ENCODE assay signal across 17 cellular contexts in the genomic region with DNA sequence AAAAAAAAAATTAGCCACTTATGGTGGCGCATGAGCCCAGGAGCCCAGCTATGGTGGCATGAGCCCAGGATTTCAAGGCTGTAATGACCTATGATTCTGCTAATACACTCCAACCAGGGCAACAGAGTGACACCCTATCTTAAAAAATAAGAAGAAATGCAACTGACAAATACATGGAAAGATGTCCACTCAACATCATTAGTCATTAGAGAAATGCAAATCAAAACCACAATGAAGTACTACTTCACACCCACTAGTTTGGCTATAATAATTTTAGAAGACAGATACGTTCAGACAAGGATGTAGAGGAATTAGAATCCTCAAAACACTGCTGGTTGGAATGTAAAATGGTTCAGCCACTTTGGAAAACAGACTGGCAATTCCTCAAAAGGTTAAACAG. TPM values are rescaled to one million over a fixed set of nuclear protein-coding genes. Genes with fewer than 3 reads are reported as not detected.
DNase-seq lines count a peak whose midpoint lies in the region; ATAC-seq, FAIRE-seq and TF ChIP-seq lines count a peak whose summit lies in the region.
"Had no signal": no experiment of that assay in that cellular context is flagged by ENCODE, and none has a peak within 500 bp of the region (broad histone marks: within the 10 kb centered on the region; RNA-seq: fewer than 3 reads in every experiment).

No MANE protein-coding gene starts in this region.

- RAD21 ChIA-PET in GM12878 (lab: Charles Lee; ENCODE audit: unreplicated experiment): no interaction called here

- 48% methylated on average over 2 of the region's 2 CpGs for WGBS in GM12878 (ENCODE audit: insufficient coverage, insufficient replicate concordance, low lambda C conversion rate, missing lambda C conversion rate)

- no peak overlapping the region for H3K4me3 Mint-ChIP-seq in stimulated activated naive CD8-positive, alpha-beta T cell treated with anti-CD3 and anti-CD28 coated beads, Interleukin-15, Interleukin-2, amounts not matched to agents 100 ng/mL and 50 ng/mL, for 24 hours
- H3K4me3 Mint-ChIP-seq: CD4-positive, alpha-beta memory T cell; HFFc6 had no signal

- H3K79me2 ChIP-seq in Karpas-422 (ENCODE audit: low read length) (peaks cover 82% of the 10 kb centered on the region), GM12878 (ENCODE audit: control insufficient read depth, insufficient read depth, low read length) (no peaks in the 10 kb centered on the region)

- BruUV-seq in GM12878 (replicated peaks; lab: Mats Ljungman, UMichigan): no TSS peak

- in situ Hi-C loops in GM12878 (cut with MboI): no loop called here

- H3K4me3 ChIP-seq in Karpas-422 (ENCODE audit: low read length) (0 out of 2 replicates have a peak overlapping the region, but pooled peaks have one; percentile 10), GM12878 (no peak overlapping the region)
- H3K4me3 ChIP-seq: A549 had no signal

- H4K20me1 ChIP-seq in Karpas-422 (ENCODE audit: insufficient read depth, low read depth, low read length): no peaks in the 10 kb centered on the region
- no peaks in the 10 kb centered on the region for H4K20me1 ChIP-seq in GM12878 (ENCODE audit: control insufficient read depth, insufficient read depth)

- no peak for TF ChIP-seq POLR2A in GM12878 (IDR thresholded peaks at IDR 0.05; ENCODE audit: low read depth, low read length)
- TF ChIP-seq POLR2A in erythroblast (IDR thresholded peaks at IDR 0.05; ENCODE audit: low read length): no peak

- DNase-seq in stimulated activated naive CD8-positive, alpha-beta T cell treated with anti-CD3 and anti-CD28 coated beads, Interleukin-15, Interleukin-2, amounts not matched to agents 100 U/mL and 50 U/mL, for 24 hours: no peak
- peak; percentile 61 for DNase-seq in Karpas-422
- DNase-seq in GM12878 (ENCODE audit: low read depth, low spot score): no peak
- DNase-seq in activated CD4-positive, alpha-beta T cell treated with anti-CD3 and anti-CD28 coated beads, Interleukin-2, amount 50 U/mL, for 4 hours: no peak
- no peak for DNase-seq in erythroblast (lab: John Stamatoyannopoulos, UW)
- DNase-seq in Right ventricle myocardium superior: no peak
- DNase-seq: BE2C; CD4-positive, alpha-beta memory T cell; DMS79; EL; HCEC 1CT; HFFc6 had no signal

- intact Hi-C loops in GM12878 (cut with micrococcal nuclease; ENCODE audit: unreplicated experiment) (no loop called here), Right ventricle myocardium superior (cut with DNase I) (no loop called here)

- no peak for ATAC-seq in stimulated activated naive CD8-positive, alpha-beta T cell treated with anti-CD3 and anti-CD28 coated beads, Interleukin-15, Interleukin-2, amounts not matched to agents 100 U/mL and 50 U/mL, for 24 hours
- ATAC-seq in GM12878 (peak; percentile 64), Right ventricle myocardium superior (ENCODE audit: poor library complexity) (no peak)
- ATAC-seq: A549 had no signal

- peaks cover 15% of the 10 kb centered on the region for H3K4me1 Mint-ChIP-seq in stimulated activated naive CD8-positive, alpha-beta T cell treated with anti-CD3 and anti-CD28 coated beads, Interleukin-15, Interleukin-2, amounts not matched to agents 100 ng/mL and 50 ng/mL, for 24 hours (ENCODE audit: low read depth)

- CTCF ChIA-PET in GM12878 (lab: Yijun Ruan, JAX): no interaction called here

- no peaks in the 10 kb centered on the region for H3K9me3 Mint-ChIP-seq in stimulated activated naive CD8-positive, alpha-beta T cell treated with anti-CD3 and anti-CD28 coated beads, Interleukin-15, Interleukin-2, amounts not matched to agents 100 ng/mL and 50 ng/mL, for 24 hours
- H3K9me3 Mint-ChIP-seq: CD4-positive, alpha-beta memory T cell; HFFc6 had no signal

- TF ChIP-seq RAD21 in GM12878 (IDR thresholded peaks at IDR 0.05; ENCODE audit: insufficient read depth, low read depth, low read length): no peak

- SMC1A ChIA-PET in GM12878 (lab: Charles Lee; ENCODE audit: uncharacterized antibody, unreplicated experiment): interaction anchor here (0.5 to 0.9 kb wide), 3 partner anchors 11 to 43 kb away, joined by 3 read pairs; partner anchors contain the start of gene PRKAR2A

- H3K27ac ChIP-seq in Karpas-422 (ENCODE audit: low read length): peak overlapping the region; percentile 34; the same call in 1 of the 2 replicates
- H3K27ac ChIP-seq in GM12878 (ENCODE audit: control insufficient read depth, insufficient read depth): no peak overlapping the region
- H3K27ac ChIP-seq: A549, C4-2B, HL-60 had no signal

- no peaks in the 10 kb centered on the region for H3K27me3 ChIP-seq in Karpas-422 (ENCODE audit: low read length)
- no peaks in the 10 kb centered on the region for H3K27me3 ChIP-seq in GM12878 (replicated peaks in 1 of 2; ENCODE audit: control insufficient read depth in 2 of 2, insufficient read depth in 2 of 2, low read length in 1 of 2)
- H3K27me3 ChIP-seq: BE2C had no signal

- H3K9me3 ChIP-seq in Karpas-422 (ENCODE audit: low read length): no peaks in the 10 kb centered on the region
- no peaks in the 10 kb centered on the region; the same call in 2 of the 3 replicates for H3K9me3 ChIP-seq in GM12878 (replicated peaks; ENCODE audit: control insufficient read depth, insufficient read depth, low read length)
- H3K9me3 ChIP-seq: A549, BE2C had no signal

- H3K4me1 ChIP-seq in Karpas-422 (ENCODE audit: low read length) (peaks cover 18% of the 10 kb centered on the region), GM12878 (ENCODE audit: control insufficient read depth, insufficient read depth, low read length) (no peaks in the 10 kb centered on the region)
- H3K4me1 ChIP-seq: A549, BE2C had no signal

- peak overlapping the region; percentile 52 for H3K27ac Mint-ChIP-seq in stimulated activated naive CD8-positive, alpha-beta T cell treated with anti-CD3 and anti-CD28 coated beads, Interleukin-15, Interleukin-2, amounts not matched to agents 100 ng/mL and 50 ng/mL, for 24 hours
- H3K27ac Mint-ChIP-seq: HFFc6 had no signal

- peaks cover 20% of the 10 kb centered on the region for H3K36me3 Mint-ChIP-seq in stimulated activated naive CD8-positive, alpha-beta T cell treated with anti-CD3 and anti-CD28 coated beads, Interleukin-15, Interleukin-2, amounts not matched to agents 100 ng/mL and 50 ng/mL, for 24 hours (ENCODE audit: low read depth)

- no peak overlapping the region; the same call in 1 of the 2 replicates for H3K9ac ChIP-seq in Karpas-422 (ENCODE audit: low read length)
- no peak overlapping the region for H3K9ac ChIP-seq in GM12878 (ENCODE audit: control insufficient read depth, insufficient read depth, low read length)

- TF ChIP-seq CTCF in GM12878 (IDR thresholded peaks at IDR 0.05 in 2 of 3, conservative IDR thresholded peaks at IDR 0.05 in 1 of 3; ENCODE audit: control insufficient read depth in 2 of 3, extremely low read depth in 1 of 3, insufficient read depth in 1 of 3, low read depth in 3 of 3, low read length in 3 of 3): no peak

- H2AFZ ChIP-seq in Karpas-422 (ENCODE audit: low read length): no peak overlapping the region
- H2AFZ ChIP-seq in GM12878 (ENCODE audit: control insufficient read depth, low read depth, low read length): no peak overlapping the region

- H3K9me2 ChIP-seq in Karpas-422 (replicated peaks; ENCODE audit: insufficient read depth, low read length): no peaks in the 10 kb centered on the region

- H3K36me3 ChIP-seq in Karpas-422 (ENCODE audit: insufficient read depth, low read length) (no peaks in the 10 kb centered on the region), GM12878 (ENCODE audit: control insufficient read depth in 2 of 2, insufficient read depth in 2 of 2, low read length in 1 of 2) (no peaks in the 10 kb centered on the region)
- H3K36me3 ChIP-seq: BE2C had no signal

- no peaks in the 10 kb centered on the region for H3K27me3 Mint-ChIP-seq in stimulated activated naive CD8-positive, alpha-beta T cell treated with anti-CD3 and anti-CD28 coated beads, Interleukin-15, Interleukin-2, amounts not matched to agents 100 ng/mL and 50 ng/mL, for 24 hours
- H3K27me3 Mint-ChIP-seq: CD4-positive, alpha-beta memory T cell had no signal

- TF ChIP-seq EP300 in GM12878 (IDR thresholded peaks at IDR 0.05; ENCODE audit: borderline replicate concordance in 1 of 2, control insufficient read depth in 1 of 2, low read depth in 2 of 2, low read length in 2 of 2): no peak

- POLR2A ChIA-PET in GM12878 (lab: Charles Lee): interaction anchor here (0.7 kb wide), 1 partner anchor 32 kb away, joined by 3 read pairs; no protein-coding TSS in a partner anchor

- no peak for FAIRE-seq in GM12878 (lab: Jason Lieb, UNC)
- FAIRE-seq: A549, G401.6 had no signal

- H3K4me2 ChIP-seq in Karpas-422 (ENCODE audit: low read depth, low read length, poor library complexity, severe bottlenecking) (peak overlapping the region; percentile 48), GM12878 (ENCODE audit: control insufficient read depth, insufficient read depth) (no peak overlapping the region)
- H3K4me2 ChIP-seq: A549 had no signal

TF ChIP-seq in GM12878, 131 proteins besides CTCF, POLR2A, EP300 and RAD21 (continues in another document):
- TF ChIP-seq SUZ12 (IDR thresholded peaks at IDR 0.05; ENCODE audit: unreplicated experiment): no peak
- no peak for TF ChIP-seq NFYA (IDR thresholded peaks at IDR 0.05; ENCODE audit: borderline replicate concordance, low read depth, low read length)
- no peak for TF ChIP-seq MXI1 (IDR thresholded peaks at IDR 0.05; ENCODE audit: low read depth, low read length)
- peak; percentile 46; the same call in 1 of the 3 replicates for TF ChIP-seq POU2F2 (IDR thresholded peaks at IDR 0.05; ENCODE audit: borderline replicate concordance, low read depth, low read length)

RNA-seq across cellular contexts. Expression of gene PRKAR2A, which starts 10.5 kb away (rescaled TPM):
- 37.9 and 51.5 TPM in 2 replicates for total RNA-seq in Karpas-422 (2014; rRNA removed; shearing (Covaris generic); ENCODE audit: low replicate concordance)
- total RNA-seq in GM12878 (2013; cell fraction: nucleolus; rRNA removed): 20.3 and 40.6 TPM in 2 replicates
- total RNA-seq in GM12878 (2014; rRNA removed): 18.6 TPM in 2 replicates
- total RNA-seq in GM12878 (2014; rRNA removed; fragmentation: Illumina TruSeq; extraction: Trizol): 19.6 and 22.1 TPM in 2 replicates
- total RNA-seq in GM12878 (2021): 38.2 and 46.2 TPM in 2 replicates
- 8.7 TPM for polyA plus RNA-seq in GM12878 (2011; ENCODE audit: low read depth)
- 11.6 and 15.1 TPM in 2 replicates for polyA plus RNA-seq in GM12878 (2011; rRNA removed)
- polyA plus RNA-seq in GM12878 (2011; cell fraction: cytosol; rRNA removed): 7.3 and 7.8 TPM in 2 replicates
- 3.3 and 4.7 TPM in 2 replicates for polyA plus RNA-seq in GM12878 (2011; cell fraction: nucleus; rRNA removed)
- 10.2 and 10.5 TPM in 2 replicates for polyA plus RNA-seq in GM12878 (2012)
- polyA plus RNA-seq in GM12878 (2014; fragmentation: Illumina TruSeq; extraction: Trizol): 22.7 and 24.0 TPM in 2 replicates
- 10 to 100 TPM in 1 of 2 experiments, 1 to 10 TPM in 1; 9.8 to 11.1 TPM for polyA plus RNA-seq in GM12878 (2014; fragmentation: Nextera tagmentation; extraction: Ambion mirVana)
- polyA plus RNA-seq in GM12878 (2014; rRNA removed): 12.3 and 14.5 TPM in 2 replicates
- 10 to 100 TPM; 13.1 to 13.4 TPM for polyA plus RNA-seq in GM12878 (2016; fragmentation: Nextera tagmentation; extraction: Ambion mirVana)
- polyA minus RNA-seq in GM12878 (2011; rRNA and poly(A)+ RNA removed): 16.2 and 20.2 TPM in 2 replicates
- 8.3 and 12.1 TPM in 2 replicates for polyA minus RNA-seq in GM12878 (2011; cell fraction: cytosol; rRNA and poly(A)+ RNA removed)
- 7.1 and 18.4 TPM in 2 replicates for polyA minus RNA-seq in GM12878 (2011; cell fraction: nucleus; rRNA and poly(A)+ RNA removed)
- 50.0 TPM for total RNA-seq in Right ventricle myocardium superior
